Comparison of ENCODE assay signal across 19 cellular contexts in genomic region chrX:9146657-9147056, GRCh38.
DNase-seq lines count a peak whose midpoint lies in the region; ATAC-seq, FAIRE-seq and TF ChIP-seq lines count a peak whose summit lies in the region.
"Had no signal": no experiment of that assay in that cellular context is flagged by ENCODE, and none has a peak within 500 bp of the region (broad histone marks: within the 10 kb centered on the region; RNA-seq: fewer than 3 reads in every experiment).

No MANE protein-coding gene starts in this region.

- H2AK9ac ChIP-seq in IMR-90 (replicated peaks; ENCODE audit: low read depth, low read length, poor library complexity) = no peak overlapping the region

- dilution Hi-C loops in IMR-90 (cut with HindIII; ENCODE audit: low sequenced_read_pairs, unreplicated experiment) = no loop called here

- H3K9me1 ChIP-seq in IMR-90 (ENCODE audit: insufficient read depth, low read length) = 0 out of 2 replicates have a peak, but pooled peaks cover 2% of the 10 kb centered on the region

- no peak for DNase-seq in H9
- no peak for DNase-seq in IMR-90
- DNase-seq in H1 (ENCODE audit: low read depth in 1 of 2, low spot score in 2 of 2) = no peak
- DNase-seq in NCI-H187 treated with DMSO at 0.1 percent for 48 hours (lab: John Stamatoyannopoulos, UW) = no peak
- no peak for DNase-seq in NCI-H2227 treated with DMSO at 0.1 percent for 48 hours (lab: John Stamatoyannopoulos, UW)
- DNase-seq in pons (ENCODE audit: low spot score) = no peak
- DNase-seq: ACHN; BE2C; Caco-2; CD4-positive, alpha-beta T cell; GM23248; H7; KBM-7 had no signal

- H3K4ac ChIP-seq in H9 (ENCODE audit: low read depth, low read length) (no peak overlapping the region), IMR-90 (ENCODE audit: low read depth, low read length) (no peak overlapping the region), H1 (replicated peaks; ENCODE audit: insufficient read length, low read depth, low read length) (no peak overlapping the region)

- no peak for FAIRE-seq in H1 (lab: Jason Lieb, UNC)
- FAIRE-seq: D721Med, G401.6, GM12891, GM18507 had no signal

- POLR2A ChIA-PET in IMR-90 (lab: Charles Lee; ENCODE audit: unreplicated experiment) = no interaction called here
- POLR2A ChIA-PET in H1 (lab: Charles Lee; ENCODE audit: partially characterized antibody) = no interaction called here

- H3K27me3 Mint-ChIP-seq in H9 (ENCODE audit: low read depth) (peaks cover 1% of the 10 kb centered on the region), nephron (ENCODE audit: low read depth) (no peaks in the 10 kb centered on the region)
- H3K27me3 Mint-ChIP-seq: CD4-positive, alpha-beta T cell had no signal

- intact Hi-C loops in IMR-90 (cut with micrococcal nuclease) = loop anchor here (5.0 kb wide), 1 partner anchor 174 kb away; no protein-coding TSS in a partner anchor

- H3K9ac ChIP-seq in H9 (ENCODE audit: extremely low read depth, insufficient read length, low read length) (no peak overlapping the region), IMR-90 (ENCODE audit: low read depth, low read length) (no peak overlapping the region), H1 (replicated peaks in 1 of 4; ENCODE audit: extremely low read depth in 1 of 4, low read depth in 3 of 4, low read length in 3 of 4) (no peak overlapping the region)
- H3K9ac ChIP-seq: GM23248 had no signal

- no peak for TF ChIP-seq EP300 in H1 (IDR thresholded peaks at IDR 0.05; ENCODE audit: borderline replicate concordance in 1 of 2, low read depth in 2 of 2, low read length in 2 of 2)

- no peak overlapping the region for H2BK120ac ChIP-seq in H9 (ENCODE audit: low read depth, low read length, poor library complexity, severe bottlenecking)
- H2BK120ac ChIP-seq in IMR-90 (ENCODE audit: low read depth, low read length) = no peak overlapping the region
- peak overlapping the region; percentile 86 for H2BK120ac ChIP-seq in H1 (replicated peaks; ENCODE audit: low read depth, low read length)

- H3K4me1 ChIP-seq in H9 (ENCODE audit: insufficient read depth, low read length) (peaks cover 13% of the 10 kb centered on the region), IMR-90 (ENCODE audit: control insufficient read depth, insufficient read depth, low read length) (peaks cover 11% of the 10 kb centered on the region), H1 (replicated peaks in 1 of 4; ENCODE audit: control insufficient read depth in 3 of 4, insufficient read depth in 4 of 4, low read length in 3 of 4) (peaks cover 2 to 15% (median 7%) of the 10 kb centered on the region in 4 experiments; a peak in 4 of 7 replicates)
- H3K4me1 ChIP-seq: BE2C, Caco-2 had no signal

- H2BK12ac ChIP-seq in H9 (ENCODE audit: insufficient read length, low read depth, low read length) (no peak overlapping the region), H1 (ENCODE audit: low read depth, low read length) (peak overlapping the region; percentile 96; the same call in 1 of the 2 replicates)

- no peak for TF ChIP-seq RAD21 in IMR-90 (IDR thresholded peaks at IDR 0.05; ENCODE audit: low read length)
- TF ChIP-seq RAD21 in H1 (IDR thresholded peaks at IDR 0.05 in 1 of 2, conservative IDR thresholded peaks at IDR 0.05 in 1 of 2; ENCODE audit: low read depth in 2 of 2, low read length in 2 of 2) = no peak

- TF ChIP-seq CTCF in H9 (conservative IDR thresholded peaks at IDR 0.05) = no peak
- no peak for TF ChIP-seq CTCF in IMR-90 (conservative IDR thresholded peaks at IDR 0.05; ENCODE audit: low read depth, low read length)
- TF ChIP-seq CTCF in H1 (IDR thresholded peaks at IDR 0.05; ENCODE audit: control extremely low read depth in 1 of 3, insufficient read depth in 1 of 3, low read depth in 1 of 3, low read length in 3 of 3) = no peak
- no peak for TF ChIP-seq CTCF in nephron (IDR thresholded peaks at IDR 0.05; ENCODE audit: unreplicated experiment in 3 of 3)

- no peak overlapping the region for H3K4me3 Mint-ChIP-seq in H9
- H3K4me3 Mint-ChIP-seq in nephron = no peak overlapping the region
- H3K4me3 Mint-ChIP-seq: CD4-positive, alpha-beta T cell had no signal

- H3K9me3 Mint-ChIP-seq in H9 = peaks cover 9 to 46% of the 10 kb centered on the region in 2 experiments
- H3K9me3 Mint-ChIP-seq in nephron = peaks cover 12% of the 10 kb centered on the region
- H3K9me3 Mint-ChIP-seq: CD4-positive, alpha-beta T cell had no signal

- H3K4me3 ChIP-seq in IMR-90 (ENCODE audit: insufficient read depth, low read depth, low read length) = no peak overlapping the region
- no peak overlapping the region for H3K4me3 ChIP-seq in H1 (ENCODE audit: extremely low read depth in 1 of 4, insufficient read depth in 2 of 4, low read depth in 3 of 4, low read length in 4 of 4)
- H3K4me3 ChIP-seq: GM23248 had no signal

- no peak overlapping the region for H2AFZ ChIP-seq in H9 (ENCODE audit: low read length)
- H2AFZ ChIP-seq in IMR-90 (replicated peaks; ENCODE audit: low read length, poor library complexity) = no peak overlapping the region
- H2AFZ ChIP-seq in H1 (ENCODE audit: low read length) = no peak overlapping the region
- H2AFZ ChIP-seq: GM23248 had no signal

- TF ChIP-seq POLR2A in IMR-90 (IDR thresholded peaks at IDR 0.05; ENCODE audit: low read depth, low read length) = no peak
- TF ChIP-seq POLR2A in H1 (IDR thresholded peaks at IDR 0.05; ENCODE audit: control extremely low read depth in 1 of 2, low read depth in 2 of 2, low read length in 2 of 2) = no peak

- H3K79me2 ChIP-seq in H9 (ENCODE audit: insufficient read depth, low read length) = no peaks in the 10 kb centered on the region
- H3K79me2 ChIP-seq in H1 (ENCODE audit: control insufficient read depth in 1 of 2, insufficient read depth in 2 of 2, low read length in 2 of 2) = no peaks in the 10 kb centered on the region

- H3K36me3 ChIP-seq in IMR-90 (ENCODE audit: control insufficient read depth, insufficient read depth, low read length) = no peaks in the 10 kb centered on the region
- H3K36me3 ChIP-seq in H1 (ENCODE audit: control insufficient read depth in 2 of 4, insufficient read depth in 4 of 4, low read length in 3 of 4) = peaks cover 0 to 3% (median 0%) of the 10 kb centered on the region in 4 experiments; a peak in 2 of 8 replicates
- H3K36me3 ChIP-seq: BE2C had no signal

- H2BK15ac ChIP-seq in H9 (ENCODE audit: low read depth, low read length) (no peak overlapping the region), IMR-90 (ENCODE audit: low read depth, low read length) (0 out of 3 replicates have a peak overlapping the region, but pooled peaks have one; percentile 64), H1 (ENCODE audit: low read length) (no peak overlapping the region)

- H2BK20ac ChIP-seq in H9 (ENCODE audit: low read depth, low read length, poor library complexity, severe bottlenecking) (no peak overlapping the region), IMR-90 (ENCODE audit: low read depth, low read length) (no peak overlapping the region), H1 (ENCODE audit: low read length) (no peak overlapping the region)

- no TSS peak for BruUV-seq in IMR-90 (replicated peaks; lab: Mats Ljungman, UMichigan)

- H3K18ac ChIP-seq in H9 (ENCODE audit: insufficient read length, low read depth, low read length) (no peak overlapping the region), IMR-90 (ENCODE audit: low read depth, low read length) (no peak overlapping the region), H1 (ENCODE audit: extremely low read depth, low read length) (peak overlapping the region; percentile 75; the same call in 1 of the 2 replicates)

- H3K23me2 ChIP-seq in H9 (ENCODE audit: insufficient read length, low read depth, low read length, poor library complexity, severe bottlenecking) = no peaks in the 10 kb centered on the region
- no peaks in the 10 kb centered on the region for H3K23me2 ChIP-seq in H1 (ENCODE audit: low read depth, low read length)

- H3K27ac ChIP-seq in H9 (ENCODE audit: insufficient read length, low read depth, low read length) (no peak overlapping the region), IMR-90 (ENCODE audit: insufficient read depth, low read length) (no peak overlapping the region), H1 (ENCODE audit: low read depth, low read length) (no peak overlapping the region)
- H3K27ac ChIP-seq: C4-2B, GM23248 had no signal

- H4K8ac ChIP-seq in H9 (replicated peaks; ENCODE audit: insufficient read length, low read depth, low read length) = no peak overlapping the region
- H4K8ac ChIP-seq in IMR-90 (ENCODE audit: low read depth in 2 of 2, low read length in 2 of 2) = no peak overlapping the region
- H4K8ac ChIP-seq in H1 (ENCODE audit: extremely low read depth, insufficient read depth, low read length) = no peak overlapping the region

- no peak overlapping the region for H4K91ac ChIP-seq in H9 (ENCODE audit: insufficient read length, low read depth, low read length)
- 0 out of 2 replicates have a peak overlapping the region, but pooled peaks have one; percentile 4 for H4K91ac ChIP-seq in IMR-90 (ENCODE audit: insufficient read depth, low read depth, low read length)
- no peak overlapping the region for H4K91ac ChIP-seq in H1 (replicated peaks; ENCODE audit: insufficient read length, low read length)

- H2AK5ac ChIP-seq in H9 (ENCODE audit: insufficient read length, low read length) = no peak overlapping the region
- no peak overlapping the region for H2AK5ac ChIP-seq in IMR-90 (ENCODE audit: low read depth, low read length)
- no peak overlapping the region for H2AK5ac ChIP-seq in H1 (ENCODE audit: low read depth, low read length)

- H3K27me3 ChIP-seq in H9 (ENCODE audit: insufficient read depth, low read length) (0 out of 2 replicates have a peak, but pooled peaks cover 2% of the 10 kb centered on the region), IMR-90 (ENCODE audit: control insufficient read depth, insufficient read depth, low read length) (no peaks in the 10 kb centered on the region), H1 (replicated peaks in 1 of 4; ENCODE audit: control insufficient read depth in 3 of 4, extremely low read depth in 1 of 4, insufficient read depth in 3 of 4, low read length in 3 of 4) (no peaks in the 10 kb centered on the region)
- H3K27me3 ChIP-seq: BE2C had no signal

- no peak overlapping the region for H3K14ac ChIP-seq in H9 (ENCODE audit: insufficient read depth, low read length)
- H3K14ac ChIP-seq in IMR-90 (replicated peaks; ENCODE audit: low read depth, low read length) = no peak overlapping the region
- no peak overlapping the region for H3K14ac ChIP-seq in H1 (ENCODE audit: insufficient read length)

- H2BK5ac ChIP-seq in H9 (ENCODE audit: insufficient read length, low read length) (no peak overlapping the region), IMR-90 (ENCODE audit: low read depth, low read length, poor library complexity, severe bottlenecking) (no peak overlapping the region), H1 (ENCODE audit: low read depth, low read length) (0 out of 2 replicates have a peak overlapping the region, but pooled peaks have one; percentile 10)

- H3K4me1 Mint-ChIP-seq in H9 (peaks cover 54 to 60% of the 10 kb centered on the region in 2 experiments), nephron (peaks cover 21% of the 10 kb centered on the region)

- H3K4me2 ChIP-seq in H9 (ENCODE audit: insufficient read depth, insufficient read length, low read length) (no peak overlapping the region), IMR-90 (ENCODE audit: low read depth, low read length) (no peak overlapping the region), H1 (ENCODE audit: insufficient read depth in 1 of 2, low read depth in 2 of 2, low read length in 2 of 2) (peak overlapping the region in 1 of 2 experiments; percentile 78; a peak in 1 of 4 replicates)

- no peak overlapping the region for H3K23ac ChIP-seq in H9 (ENCODE audit: insufficient read length, low read depth, low read length)
- H3K23ac ChIP-seq in IMR-90 (ENCODE audit: low read depth, low read length) = no peak overlapping the region
- H3K23ac ChIP-seq in H1 (ENCODE audit: insufficient read length) = no peak overlapping the region

- CTCF ChIA-PET in IMR-90 (lab: Yijun Ruan, JAX) (interaction anchor here (0.6 kb wide), 1 partner anchor 99 kb away, joined by 6 read pairs; no protein-coding TSS in a partner anchor), H1 (lab: Charles Lee; ENCODE audit: partially characterized antibody) (interaction anchor here (0.6 to 1.4 kb wide), 2 partner anchors 36 to 343 kb away, joined by 3 to 4 read pairs; no protein-coding TSS in a partner anchor)

- no peaks in the 10 kb centered on the region for H4K20me1 ChIP-seq in H9 (ENCODE audit: control insufficient read depth, insufficient read depth, insufficient read length)
- no peaks in the 10 kb centered on the region for H4K20me1 ChIP-seq in IMR-90 (ENCODE audit: insufficient read depth, low read length)
- no peaks in the 10 kb centered on the region for H4K20me1 ChIP-seq in H1 (replicated peaks in 1 of 2; ENCODE audit: control insufficient read depth in 1 of 2, insufficient read depth in 2 of 2, low read length in 2 of 2)

- WGBS in H9 (ENCODE audit: extremely low coverage, insufficient read length, low lambda C conversion rate) = no CpG with 5 or more reads among the region's 9 CpGs
- 70% methylated on average over 2 of the region's 9 CpGs; no CpG with 5 or more reads in 1 of the 2 experiments for WGBS in IMR-90 (ENCODE audit: extremely low coverage in 2 of 2, insufficient read length in 1 of 2), 2 experiments
- 82% methylated on average over 8 of the region's 9 CpGs; no CpG with 5 or more reads in 1 of the 2 experiments for WGBS in H1 (ENCODE audit: extremely low coverage in 1 of 2, insufficient coverage in 1 of 2, insufficient read length in 1 of 2, insufficient replicate concordance in 2 of 2, low coverage in 1 of 2, low lambda C conversion rate in 2 of 2, missing lambda C conversion rate in 1 of 2), 2 experiments

- peaks cover 13% of the 10 kb centered on the region for H3K9me3 ChIP-seq in H9 (ENCODE audit: control insufficient read depth, low read depth, low read length)
- no peaks in the 10 kb centered on the region for H3K9me3 ChIP-seq in IMR-90 (ENCODE audit: control insufficient read depth, insufficient read depth, low read length)
- peaks cover 7 to 10% of the 10 kb centered on the region in 2 experiments; a peak in 3 of 4 replicates for H3K9me3 ChIP-seq in H1 (ENCODE audit: insufficient read depth in 2 of 2, low read depth in 1 of 2, low read length in 1 of 2)
- H3K9me3 ChIP-seq: BE2C, Caco-2 had no signal

- no peaks in the 10 kb centered on the region for H3K79me1 ChIP-seq in H9 (ENCODE audit: insufficient read depth, low read depth, low read length, poor library complexity, severe bottlenecking)
- H3K79me1 ChIP-seq in IMR-90 (ENCODE audit: low read depth in 1 of 2, low read length in 2 of 2) = no peaks in the 10 kb centered on the region
- no peaks in the 10 kb centered on the region for H3K79me1 ChIP-seq in H1 (ENCODE audit: low read depth, low read length)

- H3K56ac ChIP-seq in H9 (ENCODE audit: insufficient read length, low read depth, low read length) = no peak overlapping the region
- no peak overlapping the region for H3K56ac ChIP-seq in IMR-90 (ENCODE audit: extremely low read depth, insufficient read depth, low read length)
- no peak overlapping the region for H3K56ac ChIP-seq in H1 (replicated peaks; ENCODE audit: insufficient read length, low read depth, low read length)

- peak overlapping the region in 2 of 3 experiments; percentile 29 to 72; a peak in 3 of 7 replicates for H3K27ac Mint-ChIP-seq in H9
- H3K27ac Mint-ChIP-seq in nephron = peak overlapping the region in 2 of 3 experiments; percentile 0 to 87
- H3K27ac Mint-ChIP-seq: CD4-positive, alpha-beta T cell had no signal

- H4K5ac ChIP-seq in H9 (ENCODE audit: insufficient read length, low read depth, low read length) (no peak overlapping the region), IMR-90 (ENCODE audit: low read depth, low read length) (no peak overlapping the region), H1 (ENCODE audit: insufficient read length, low read depth, low read length) (no peak overlapping the region)

- H3K36me3 Mint-ChIP-seq in H9 (ENCODE audit: insufficient read depth in 1 of 3, low read depth in 3 of 3) (peaks cover 6% of the 10 kb centered on the region in 3 experiments; a peak in 6 of 7 replicates), nephron (ENCODE audit: low read depth) (peaks cover 4% of the 10 kb centered on the region)

- in situ Hi-C loops in IMR-90 (cut with MboI; ENCODE audit: low sequenced_read_pairs) = no loop called here

- H3T11ph ChIP-seq in H9 (ENCODE audit: low read length) = no peak overlapping the region

- ATAC-seq in IMR-90 (ENCODE audit: low read depth) = no peak
